Comparison of ENCODE assay signal across 22 cellular contexts in the genomic region with DNA sequence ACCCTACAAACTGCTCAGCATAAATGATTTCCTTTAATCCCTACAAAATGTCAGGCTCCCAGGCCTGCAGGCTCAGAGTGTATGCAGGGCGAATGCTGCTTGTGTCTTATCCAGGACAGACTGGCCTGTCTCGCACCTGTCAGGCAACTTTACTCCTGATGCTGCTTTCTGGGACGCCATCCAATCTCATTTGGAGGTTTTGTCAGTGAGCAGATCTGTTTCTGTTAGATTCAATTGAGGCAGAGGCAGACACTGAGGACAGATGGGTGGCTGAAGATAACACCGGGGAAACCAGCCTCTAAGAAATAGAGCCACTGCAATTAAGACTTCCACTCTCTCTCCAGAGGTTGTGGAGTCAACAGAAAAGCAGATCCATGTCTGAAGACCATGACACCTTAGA.
"Had no signal": no experiment of that assay in that cellular context is flagged by ENCODE, and none has a peak within 500 bp of the region (broad histone marks: within the 10 kb centered on the region; RNA-seq: fewer than 3 reads in every experiment).

No MANE protein-coding gene starts in this region.

- H3K27me3 Mint-ChIP-seq: activated CD4-positive, alpha-beta T cell treated with anti-CD3 and anti-CD28 coated beads, Interleukin-2, amount 10 ng/mL, durations not matched to agents 24 days and 14 days; dendritic cell treated with granulocyte-macrophage colony-stimulating factor and Interleukin-4, amounts not matched to agents 40 ng/mL and 50 ng/mL, for 4 days; stimulated activated naive CD8-positive, alpha-beta T cell treated with anti-CD3 and anti-CD28 coated beads, Interleukin-15, Interleukin-2, amounts not matched to agents 100 ng/mL and 50 ng/mL, for 24 hours had no signal

- DNase-seq: activated CD4-positive, alpha-beta T cell treated with anti-CD3 and anti-CD28 coated beads, Interleukin-2, amount 10 ng/mL, durations not matched to agents 24 days and 14 days; activated CD8-positive, alpha-beta T cell treated with anti-CD3 and anti-CD28 coated beads, Interleukin-2, amount 10 ng/mL, durations not matched to agents 7 days and 5 days; activated effector memory CD4-positive, alpha-beta T cell treated with anti-CD3 and anti-CD28 coated beads, Interleukin-2, amount 50 U/mL, for 16 hours; activated naive CD4-positive, alpha-beta T cell treated with anti-CD3 and anti-CD28 coated beads, Interleukin-2, amount 50 U/mL, for 16 hours; activated T-cell treated with anti-CD3 and anti-CD28 coated beads, Interleukin-2, amount 50 U/mL, for 4 hours; effector CD8-positive, alpha-beta T cell; heart left ventricle; kidney glomerular epithelial cell; left ventricle myocardium inferior; mammary epithelial cell; psoas muscle; right cardiac atrium; T1000; transverse colon had no signal

- H3K4me3 ChIP-seq: ascending aorta, gastroesophageal sphincter, heart left ventricle, left ventricle myocardium inferior, psoas muscle, skin epidermis, suprapubic skin, transverse colon, vagina had no signal

- H3K4me3 Mint-ChIP-seq: activated CD4-positive, alpha-beta T cell treated with anti-CD3 and anti-CD28 coated beads, Interleukin-2, amount 10 ng/mL, durations not matched to agents 24 days and 14 days; activated CD8-positive, alpha-beta T cell treated with anti-CD3 and anti-CD28 coated beads, Interleukin-2, amount 10 ng/mL, durations not matched to agents 7 days and 5 days; activated T-cell treated with anti-CD3 and anti-CD28 coated beads, Interleukin-2, amount 50 U/mL, for 4 hours; dendritic cell treated with granulocyte-macrophage colony-stimulating factor and Interleukin-4, amounts not matched to agents 40 ng/mL and 50 ng/mL, for 4 days; stimulated activated naive CD8-positive, alpha-beta T cell treated with anti-CD3 and anti-CD28 coated beads, Interleukin-15, Interleukin-2, amounts not matched to agents 100 ng/mL and 50 ng/mL, for 24 hours had no signal

- H3K4me1 Mint-ChIP-seq: activated CD4-positive, alpha-beta T cell treated with anti-CD3 and anti-CD28 coated beads, Interleukin-2, amount 10 ng/mL, durations not matched to agents 24 days and 14 days had no signal

- ATAC-seq: activated CD8-positive, alpha-beta T cell treated with anti-CD3 and anti-CD28 coated beads, Interleukin-2, amount 10 ng/mL, durations not matched to agents 7 days and 5 days; activated T-cell treated with anti-CD3 and anti-CD28 coated beads, Interleukin-2, amount 50 U/mL, for 4 hours; esophagus mucosa; gastroesophageal sphincter; heart left ventricle; psoas muscle; right cardiac atrium had no signal

- H3K27ac Mint-ChIP-seq: activated CD4-positive, alpha-beta T cell treated with anti-CD3 and anti-CD28 coated beads, Interleukin-2, amount 10 ng/mL, durations not matched to agents 24 days and 14 days; activated CD8-positive, alpha-beta T cell treated with anti-CD3 and anti-CD28 coated beads, Interleukin-2, amount 10 ng/mL, durations not matched to agents 7 days and 5 days; dendritic cell treated with granulocyte-macrophage colony-stimulating factor and Interleukin-4, amounts not matched to agents 40 ng/mL and 50 ng/mL, for 4 days; stimulated activated naive CD8-positive, alpha-beta T cell treated with anti-CD3 and anti-CD28 coated beads, Interleukin-15, Interleukin-2, amounts not matched to agents 100 ng/mL and 50 ng/mL, for 24 hours had no signal
